1 cellular context compared by ENCODE assay signal in genomic region chr4:73435984-73436383, GRCh38.
TF ChIP-seq lines count a peak whose summit lies in the region.

Gene AFP (plus strand): TSS chr4:73436221. CDS start chr4:73436263, 42 bp downstream.

TF ChIP-seq in HepG2, 621 proteins besides CTCF, POLR2A, EP300 and RAD21 (continued from another document and continues in another):
- TF ChIP-seq, protein P1, sequence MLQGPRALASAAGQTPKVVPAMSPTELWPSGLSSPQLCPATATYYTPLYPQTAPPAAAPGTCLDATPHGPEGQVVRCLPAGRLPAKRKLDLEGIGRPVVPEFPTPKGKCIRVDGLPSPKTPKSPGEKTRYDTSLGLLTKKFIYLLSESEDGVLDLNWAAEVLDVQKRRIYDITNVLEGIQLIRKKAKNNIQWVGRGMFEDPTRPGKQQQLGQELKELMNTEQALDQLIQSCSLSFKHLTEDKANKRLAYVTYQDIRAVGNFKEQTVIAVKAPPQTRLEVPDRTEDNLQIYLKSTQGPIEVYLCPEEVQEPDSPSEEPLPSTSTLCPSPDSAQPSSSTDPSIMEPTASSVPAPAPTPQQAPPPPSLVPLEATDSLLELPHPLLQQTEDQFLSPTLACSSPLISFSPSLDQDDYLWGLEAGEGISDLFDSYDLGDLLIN (CRISPR knock-in tag; IDR thresholded peaks at IDR 0.05; ENCODE audit: borderline replicate concordance): no peak
- no peak for TF ChIP-seq RORA (CRISPR knock-in tag; IDR thresholded peaks at IDR 0.05)
- TF ChIP-seq GATAD2A (CRISPR knock-in tag; IDR thresholded peaks at IDR 0.05): peak; percentile 42; the same call in 1 of the 2 replicates
- no peak for TF ChIP-seq MTF2 (CRISPR knock-in tag; IDR thresholded peaks at IDR 0.05; ENCODE audit: borderline replicate concordance)
- TF ChIP-seq ZSCAN21 (CRISPR knock-in tag; IDR thresholded peaks at IDR 0.05; ENCODE audit: borderline replicate concordance): no peak
- no peak for TF ChIP-seq ZNF253 (CRISPR knock-in tag; IDR thresholded peaks at IDR 0.05; ENCODE audit: borderline replicate concordance)
- no peak for TF ChIP-seq SKI (IDR thresholded peaks at IDR 0.05; ENCODE audit: partially characterized antibody)
- TF ChIP-seq ZNF256 (CRISPR knock-in tag; conservative IDR thresholded peaks at IDR 0.05): no peak
- no peak for TF ChIP-seq YEATS2 (CRISPR knock-in tag; IDR thresholded peaks at IDR 0.05; ENCODE audit: borderline replicate concordance)
- no peak for TF ChIP-seq CBX1 (IDR thresholded peaks at IDR 0.05; ENCODE audit: low read depth)
- TF ChIP-seq PBX3 (CRISPR knock-in tag; IDR thresholded peaks at IDR 0.05; ENCODE audit: borderline replicate concordance): no peak
- TF ChIP-seq CBX2 (IDR thresholded peaks at IDR 0.05; ENCODE audit: low read depth, low read length): no peak
- no peak for TF ChIP-seq CBX2 (CRISPR knock-in tag; IDR thresholded peaks at IDR 0.05; ENCODE audit: low read depth)
- TF ChIP-seq, protein P2, sequence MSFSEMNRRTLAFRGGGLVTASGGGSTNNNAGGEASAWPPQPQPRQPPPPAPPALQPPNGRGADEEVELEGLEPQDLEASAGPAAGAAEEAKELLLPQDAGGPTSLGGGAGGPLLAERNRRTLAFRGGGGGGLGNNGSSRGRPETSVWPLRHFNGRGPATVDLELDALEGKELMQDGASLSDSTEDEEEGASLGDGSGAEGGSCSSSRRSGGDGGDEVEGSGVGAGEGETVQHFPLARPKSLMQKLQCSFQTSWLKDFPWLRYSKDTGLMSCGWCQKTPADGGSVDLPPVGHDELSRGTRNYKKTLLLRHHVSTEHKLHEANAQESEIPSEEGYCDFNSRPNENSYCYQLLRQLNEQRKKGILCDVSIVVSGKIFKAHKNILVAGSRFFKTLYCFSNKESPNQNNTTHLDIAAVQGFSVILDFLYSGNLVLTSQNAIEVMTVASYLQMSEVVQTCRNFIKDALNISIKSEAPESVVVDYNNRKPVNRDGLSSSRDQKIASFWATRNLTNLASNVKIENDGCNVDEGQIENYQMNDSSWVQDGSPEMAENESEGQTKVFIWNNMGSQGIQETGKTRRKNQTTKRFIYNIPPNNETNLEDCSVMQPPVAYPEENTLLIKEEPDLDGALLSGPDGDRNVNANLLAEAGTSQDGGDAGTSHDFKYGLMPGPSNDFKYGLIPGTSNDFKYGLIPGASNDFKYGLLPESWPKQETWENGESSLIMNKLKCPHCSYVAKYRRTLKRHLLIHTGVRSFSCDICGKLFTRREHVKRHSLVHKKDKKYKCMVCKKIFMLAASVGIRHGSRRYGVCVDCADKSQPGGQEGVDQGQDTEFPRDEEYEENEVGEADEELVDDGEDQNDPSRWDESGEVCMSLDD (CRISPR knock-in tag; IDR thresholded peaks at IDR 0.05; ENCODE audit: borderline replicate concordance): no peak
- TF ChIP-seq ZNF451 (CRISPR knock-in tag; IDR thresholded peaks at IDR 0.05): no peak
- no peak for TF ChIP-seq MIER3 (CRISPR knock-in tag; IDR thresholded peaks at IDR 0.05; ENCODE audit: borderline replicate concordance)
- TF ChIP-seq ISX (CRISPR knock-in tag; conservative IDR thresholded peaks at IDR 0.05): no peak
- TF ChIP-seq KAT2B (IDR thresholded peaks at IDR 0.05; ENCODE audit: borderline replicate concordance, low read depth, low read length): no peak
- no peak for TF ChIP-seq ELF3 (CRISPR knock-in tag; IDR thresholded peaks at IDR 0.05)
- TF ChIP-seq ZNF709 (CRISPR knock-in tag; IDR thresholded peaks at IDR 0.05): no peak
- TF ChIP-seq, protein P3, sequence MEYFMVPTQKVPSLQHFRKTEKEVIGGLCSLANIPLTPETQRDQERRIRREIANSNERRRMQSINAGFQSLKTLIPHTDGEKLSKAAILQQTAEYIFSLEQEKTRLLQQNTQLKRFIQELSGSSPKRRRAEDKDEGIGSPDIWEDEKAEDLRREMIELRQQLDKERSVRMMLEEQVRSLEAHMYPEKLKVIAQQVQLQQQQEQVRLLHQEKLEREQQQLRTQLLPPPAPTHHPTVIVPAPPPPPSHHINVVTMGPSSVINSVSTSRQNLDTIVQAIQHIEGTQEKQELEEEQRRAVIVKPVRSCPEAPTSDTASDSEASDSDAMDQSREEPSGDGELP (IDR thresholded peaks at IDR 0.05; ENCODE audit: borderline replicate concordance, low read depth): no peak
- TF ChIP-seq EHMT2 (IDR thresholded peaks at IDR 0.05; ENCODE audit: borderline replicate concordance, low read depth, low read length): no peak
- TF ChIP-seq MBD4 (IDR thresholded peaks at IDR 0.05; ENCODE audit: borderline replicate concordance, low read length): no peak
- no peak for TF ChIP-seq ZNF383 (CRISPR knock-in tag; IDR thresholded peaks at IDR 0.05; ENCODE audit: borderline replicate concordance)
- TF ChIP-seq TMF1 (CRISPR knock-in tag; IDR thresholded peaks at IDR 0.05; ENCODE audit: low read depth): no peak
- TF ChIP-seq ZNF792 (CRISPR knock-in tag; IDR thresholded peaks at IDR 0.05): no peak
- TF ChIP-seq, protein P4, sequence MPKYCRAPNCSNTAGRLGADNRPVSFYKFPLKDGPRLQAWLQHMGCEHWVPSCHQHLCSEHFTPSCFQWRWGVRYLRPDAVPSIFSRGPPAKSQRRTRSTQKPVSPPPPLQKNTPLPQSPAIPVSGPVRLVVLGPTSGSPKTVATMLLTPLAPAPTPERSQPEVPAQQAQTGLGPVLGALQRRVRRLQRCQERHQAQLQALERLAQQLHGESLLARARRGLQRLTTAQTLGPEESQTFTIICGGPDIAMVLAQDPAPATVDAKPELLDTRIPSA (CRISPR knock-in tag; IDR thresholded peaks at IDR 0.05; ENCODE audit: borderline replicate concordance): no peak
- no peak for TF ChIP-seq ZNF720 (CRISPR knock-in tag; IDR thresholded peaks at IDR 0.05)
- no peak for TF ChIP-seq HMG20B (CRISPR knock-in tag; conservative IDR thresholded peaks at IDR 0.05)
- no peak for TF ChIP-seq KAT8 (CRISPR knock-in tag; IDR thresholded peaks at IDR 0.05)
- no peak for TF ChIP-seq ZC3H4 (CRISPR knock-in tag; IDR thresholded peaks at IDR 0.05; ENCODE audit: borderline replicate concordance)
- no peak for TF ChIP-seq ZNF143 (CRISPR knock-in tag; IDR thresholded peaks at IDR 0.05)
- TF ChIP-seq, protein P5, sequence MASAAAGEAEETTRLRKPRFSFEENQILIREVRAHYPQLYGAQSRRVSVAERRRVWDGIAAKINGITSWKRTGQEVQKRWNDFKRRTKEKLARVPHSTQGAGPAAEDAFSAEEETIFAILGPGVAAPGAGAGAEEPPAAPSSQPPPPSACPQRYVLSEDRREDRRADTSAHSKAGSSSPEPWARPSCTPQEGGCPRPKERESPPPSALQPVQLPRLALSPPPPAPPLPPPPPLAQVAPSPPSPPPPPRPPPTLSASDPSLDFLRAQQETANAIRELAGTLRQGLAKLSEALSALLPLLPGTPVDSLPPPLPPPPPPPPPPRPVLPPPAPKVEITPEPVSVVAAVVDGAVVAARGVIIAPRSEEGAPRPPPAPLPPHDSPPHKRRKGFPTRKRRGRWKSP (CRISPR knock-in tag; IDR thresholded peaks at IDR 0.05): no peak
- no peak for TF ChIP-seq BCL3 (CRISPR knock-in tag; IDR thresholded peaks at IDR 0.05)
- TF ChIP-seq PITX1 (CRISPR knock-in tag; IDR thresholded peaks at IDR 0.05): no peak
- TF ChIP-seq ZNF749 (CRISPR knock-in tag; IDR thresholded peaks at IDR 0.05; ENCODE audit: borderline replicate concordance): no peak
- no peak for TF ChIP-seq PHF21A (CRISPR knock-in tag; IDR thresholded peaks at IDR 0.05)
- TF ChIP-seq, protein P6, sequence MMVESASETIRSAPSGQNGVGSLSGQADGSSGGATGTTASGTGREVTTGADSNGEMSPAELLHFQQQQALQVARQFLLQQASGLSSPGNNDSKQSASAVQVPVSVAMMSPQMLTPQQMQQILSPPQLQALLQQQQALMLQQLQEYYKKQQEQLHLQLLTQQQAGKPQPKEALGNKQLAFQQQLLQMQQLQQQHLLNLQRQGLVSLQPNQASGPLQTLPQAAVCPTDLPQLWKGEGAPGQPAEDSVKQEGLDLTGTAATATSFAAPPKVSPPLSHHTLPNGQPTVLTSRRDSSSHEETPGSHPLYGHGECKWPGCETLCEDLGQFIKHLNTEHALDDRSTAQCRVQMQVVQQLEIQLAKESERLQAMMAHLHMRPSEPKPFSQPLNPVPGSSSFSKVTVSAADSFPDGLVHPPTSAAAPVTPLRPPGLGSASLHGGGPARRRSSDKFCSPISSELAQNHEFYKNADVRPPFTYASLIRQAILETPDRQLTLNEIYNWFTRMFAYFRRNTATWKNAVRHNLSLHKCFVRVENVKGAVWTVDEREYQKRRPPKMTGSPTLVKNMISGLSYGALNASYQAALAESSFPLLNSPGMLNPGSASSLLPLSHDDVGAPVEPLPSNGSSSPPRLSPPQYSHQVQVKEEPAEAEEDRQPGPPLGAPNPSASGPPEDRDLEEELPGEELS (CRISPR knock-in tag; IDR thresholded peaks at IDR 0.05): peak; percentile 42; the same call in 1 of the 2 replicates
- no peak for TF ChIP-seq ZNF776 (CRISPR knock-in tag; IDR thresholded peaks at IDR 0.05)
- peak; percentile 52 for TF ChIP-seq ARID5B (CRISPR knock-in tag; IDR thresholded peaks at IDR 0.05)
- no peak for TF ChIP-seq SOX13 (IDR thresholded peaks at IDR 0.05)
- TF ChIP-seq SOX13 (CRISPR knock-in tag; conservative IDR thresholded peaks at IDR 0.05 in 1 of 2, IDR thresholded peaks at IDR 0.05 in 1 of 2): peak in 1 of 2 experiments; percentile 43; a peak in 1 of 4 replicates
- peak; percentile 53; the same call in 1 of the 2 replicates for TF ChIP-seq CEBPG (CRISPR knock-in tag; IDR thresholded peaks at IDR 0.05)
- TF ChIP-seq NR2F2 (IDR thresholded peaks at IDR 0.05; ENCODE audit: borderline replicate concordance, low read depth): peak; percentile 32; the same call in 1 of the 2 replicates
- no peak for TF ChIP-seq MAF1 (CRISPR knock-in tag; IDR thresholded peaks at IDR 0.05; ENCODE audit: borderline replicate concordance)
- 0 out of 2 replicates have a peak, but pooled peaks have one; percentile 19 for TF ChIP-seq HMG20A (CRISPR knock-in tag; IDR thresholded peaks at IDR 0.05; ENCODE audit: borderline replicate concordance)
